Comparison of ENCODE assay signal across 1 cellular context in genomic region chr4:176319704-176320339, GRCh38.
TF ChIP-seq lines count a peak whose summit lies in the region.

Gene SPCS3, plus strand, starts transcription at chr4:176319966. Its CDS starts 111 bp downstream, at chr4:176320077.

TF ChIP-seq in HepG2, 621 proteins besides CTCF, POLR2A, EP300 and RAD21 (continued from another document and continues in another):
- TF ChIP-seq UBTF (CRISPR knock-in tag; IDR thresholded peaks at IDR 0.05): peak; percentile 85
- peak; percentile 54; the same call in 1 of the 2 replicates for TF ChIP-seq ZNF563 (CRISPR knock-in tag; IDR thresholded peaks at IDR 0.05)
- TF ChIP-seq SRSF9 (IDR thresholded peaks at IDR 0.05; ENCODE audit: borderline replicate concordance, insufficient read depth, low read depth, low read length, poor library complexity, severe bottlenecking): no peak
- TF ChIP-seq ZNF180 (CRISPR knock-in tag; IDR thresholded peaks at IDR 0.05; ENCODE audit: borderline replicate concordance, low read depth): no peak
- no peak for TF ChIP-seq ZNF614 (CRISPR knock-in tag; IDR thresholded peaks at IDR 0.05; ENCODE audit: borderline replicate concordance)
- no peak for TF ChIP-seq GTF2F1 (IDR thresholded peaks at IDR 0.05; ENCODE audit: low read length)
- TF ChIP-seq ONECUT2 (CRISPR knock-in tag; IDR thresholded peaks at IDR 0.05): no peak
- TF ChIP-seq SKIL (CRISPR knock-in tag; IDR thresholded peaks at IDR 0.05; ENCODE audit: borderline replicate concordance): no peak; the same call in 1 of the 2 replicates
- TF ChIP-seq XRCC5 (optimal IDR thresholded peaks at IDR 0.05; ENCODE audit: low read length): peak; percentile 69
- TF ChIP-seq RBAK (CRISPR knock-in tag; IDR thresholded peaks at IDR 0.05): no peak
- TF ChIP-seq TIGD3 (CRISPR knock-in tag; IDR thresholded peaks at IDR 0.05; ENCODE audit: borderline replicate concordance): no peak
- no peak for TF ChIP-seq TFAP4 (IDR thresholded peaks at IDR 0.05; ENCODE audit: borderline replicate concordance, low read depth)
- no peak for TF ChIP-seq ZMYM3 (CRISPR knock-in tag; IDR thresholded peaks at IDR 0.05)
- no peak for TF ChIP-seq RARG (CRISPR knock-in tag; IDR thresholded peaks at IDR 0.05; ENCODE audit: low read depth)
- peak; percentile 20 for TF ChIP-seq SRY (CRISPR knock-in tag; IDR thresholded peaks at IDR 0.05)
- TF ChIP-seq ZNF747 (CRISPR knock-in tag; IDR thresholded peaks at IDR 0.05; ENCODE audit: borderline replicate concordance): peak; percentile 33; the same call in 1 of the 2 replicates
- 0 out of 2 replicates have a peak, but pooled peaks have one; percentile 17 for TF ChIP-seq HNF4A (CRISPR knock-in tag; IDR thresholded peaks at IDR 0.05)
- TF ChIP-seq ZBTB3 (CRISPR knock-in tag; IDR thresholded peaks at IDR 0.05; ENCODE audit: borderline replicate concordance, low read depth): no peak
- no peak for TF ChIP-seq ARHGAP35 (CRISPR knock-in tag; IDR thresholded peaks at IDR 0.05; ENCODE audit: borderline replicate concordance)
- TF ChIP-seq ZNF143 (CRISPR knock-in tag; IDR thresholded peaks at IDR 0.05): no peak
- TF ChIP-seq PRPF4 (IDR thresholded peaks at IDR 0.05; ENCODE audit: low read depth, low read length, poor library complexity, severe bottlenecking): no peak
- TF ChIP-seq GZF1 (CRISPR knock-in tag; IDR thresholded peaks at IDR 0.05): no peak
- no peak for TF ChIP-seq CREB3 (CRISPR knock-in tag; IDR thresholded peaks at IDR 0.05)
- no peak for TF ChIP-seq FLYWCH1 (CRISPR knock-in tag; IDR thresholded peaks at IDR 0.05)
- no peak for TF ChIP-seq ZNF335 (CRISPR knock-in tag; IDR thresholded peaks at IDR 0.05)
- no peak for TF ChIP-seq ZNF616 (CRISPR knock-in tag; IDR thresholded peaks at IDR 0.05; ENCODE audit: low read depth)
- TF ChIP-seq ARID5B (CRISPR knock-in tag; IDR thresholded peaks at IDR 0.05): no peak
- no peak for TF ChIP-seq ATRX (CRISPR knock-in tag; IDR thresholded peaks at IDR 0.05; ENCODE audit: borderline replicate concordance)
- TF ChIP-seq RXRA (CRISPR knock-in tag; IDR thresholded peaks at IDR 0.05): no peak
- no peak for TF ChIP-seq ADNP (CRISPR knock-in tag; IDR thresholded peaks at IDR 0.05)
- TF ChIP-seq ATF6 (CRISPR knock-in tag; conservative IDR thresholded peaks at IDR 0.05): no peak
- no peak; the same call in 1 of the 2 replicates for TF ChIP-seq CREBL2 (CRISPR knock-in tag; IDR thresholded peaks at IDR 0.05; ENCODE audit: borderline replicate concordance)
- TF ChIP-seq KDM1A (CRISPR knock-in tag; IDR thresholded peaks at IDR 0.05): no peak
- TF ChIP-seq ZNF597 (CRISPR knock-in tag; IDR thresholded peaks at IDR 0.05): no peak
- TF ChIP-seq ZNF713 (CRISPR knock-in tag; IDR thresholded peaks at IDR 0.05): no peak
- no peak for TF ChIP-seq ZNF687 (CRISPR knock-in tag; IDR thresholded peaks at IDR 0.05)
- TF ChIP-seq KDM6A (CRISPR knock-in tag; IDR thresholded peaks at IDR 0.05; ENCODE audit: low read depth): no peak
- no peak for TF ChIP-seq EZH2 (conservative IDR thresholded peaks at IDR 0.05; ENCODE audit: low read depth, low read length)
